In genomic region chr14:99415496-99416281, GRCh38 we compare ENCODE assay signal across 8 cellular contexts.
DNase-seq lines count a peak whose midpoint lies in the region; ATAC-seq and TF ChIP-seq lines count a peak whose summit lies in the region.

No MANE protein-coding gene starts in this region.

- H3K4me1 ChIP-seq in NT2/D1 (ENCODE audit: insufficient read depth, insufficient read length) (peaks cover 5% of the 10 kb centered on the region), neuronal stem cell (ENCODE audit: control insufficient read depth in 2 of 2, insufficient read depth in 1 of 2, low read depth in 1 of 2, low read length in 2 of 2) (peaks cover 17 to 19% of the 10 kb centered on the region in 2 donors), upper lobe of right lung (no peaks in the 10 kb centered on the region)

- H3K18ac ChIP-seq in neuronal stem cell (ENCODE audit: low read length) = no peak overlapping the region

- no peak overlapping the region for H2AK5ac ChIP-seq in neuronal stem cell (ENCODE audit: low read depth, low read length)

- H3K4me3 ChIP-seq in NT2/D1 (ENCODE audit: insufficient read length, low read depth) (no peak overlapping the region), fibroblast of mammary gland (ENCODE audit: control insufficient read depth, low read depth, low read length) (no peak overlapping the region), neuronal stem cell (ENCODE audit: low read length in 2 of 2) (no peak overlapping the region), upper lobe of right lung (no peak overlapping the region)

- H3K27me3 ChIP-seq in NT2/D1 (ENCODE audit: insufficient read depth, insufficient read length) (no peaks in the 10 kb centered on the region), neuronal stem cell (ENCODE audit: control insufficient read depth in 3 of 3, insufficient read depth in 3 of 3, low read depth in 1 of 3, low read length in 3 of 3) (no peaks in the 10 kb centered on the region), upper lobe of right lung (no peaks in the 10 kb centered on the region)

- no peak overlapping the region for H2AFZ ChIP-seq in neuronal stem cell (ENCODE audit: low read length)

- H4K8ac ChIP-seq in neuronal stem cell (ENCODE audit: low read depth, low read length) = no peak overlapping the region

- H3K9ac ChIP-seq in NT2/D1 (ENCODE audit: insufficient read length, low read depth) (no peak overlapping the region), neuronal stem cell (ENCODE audit: low read depth, low read length, poor library complexity) (no peak overlapping the region)

- H3K36me3 ChIP-seq in NT2/D1 (ENCODE audit: insufficient read depth, insufficient read length, low read length) (no peaks in the 10 kb centered on the region), neuronal stem cell (replicated peaks in 1 of 2; ENCODE audit: control insufficient read depth in 2 of 2, insufficient read depth in 2 of 2, low read length in 2 of 2) (peaks cover 3 to 16% of the 10 kb centered on the region in 2 donors), upper lobe of right lung (peaks cover 28% of the 10 kb centered on the region)

- ATAC-seq in GM21576 (IDR thresholded peaks at IDR 0.05; ENCODE audit: unreplicated experiment) (peak; percentile 89), upper lobe of right lung (peak; percentile 96)

- intact Hi-C loops in upper lobe of right lung (cut with DNase I) = no loop called here

- no peaks in the 10 kb centered on the region for H3K79me1 ChIP-seq in neuronal stem cell (ENCODE audit: low read depth, low read length)

- DNase-seq in EL (peak; percentile 81), HuH-7.5 (ENCODE audit: low spot score) (peak; percentile 44), NT2/D1 (ENCODE audit: low read depth, low spot score) (peak; percentile 69), fibroblast of mammary gland (ENCODE audit: low read depth) (peak; percentile 84), neuronal stem cell (ENCODE audit: low spot score) (peak; percentile 80), upper lobe of right lung (no peak)
- peak; percentile 51 for DNase-seq in activated CD8-positive, alpha-beta memory T cell treated with anti-CD3 and anti-CD28 coated beads, Interleukin-2, amount 50 U/mL, for 4 hours

- H2BK15ac ChIP-seq in neuronal stem cell (ENCODE audit: low read length) = no peak overlapping the region

- no peak overlapping the region for H3K27ac ChIP-seq in neuronal stem cell (replicated peaks; ENCODE audit: low read length)
- H3K27ac ChIP-seq in upper lobe of right lung = no peak overlapping the region

- no peak overlapping the region for H3K4ac ChIP-seq in neuronal stem cell (ENCODE audit: low read length)

- H3K4me2 ChIP-seq in neuronal stem cell (ENCODE audit: insufficient read depth, low read length, poor library complexity, severe bottlenecking) = no peak overlapping the region

- H3K23ac ChIP-seq in neuronal stem cell (ENCODE audit: low read depth, low read length, poor library complexity) = no peak overlapping the region

- H3K9me3 ChIP-seq in NT2/D1 (ENCODE audit: insufficient read depth, low read length) (no peaks in the 10 kb centered on the region), neuronal stem cell (replicated peaks in 1 of 2; ENCODE audit: control insufficient read depth in 2 of 2, insufficient read depth in 1 of 2, low read depth in 1 of 2, low read length in 2 of 2) (no peaks in the 10 kb centered on the region), upper lobe of right lung (no peaks in the 10 kb centered on the region)

- no peak overlapping the region for H4K91ac ChIP-seq in neuronal stem cell (ENCODE audit: low read depth, low read length, poor library complexity)

- H2BK5ac ChIP-seq in neuronal stem cell (ENCODE audit: low read length) = no peak overlapping the region

- WGBS in neuronal stem cell (ENCODE audit: extremely low coverage in 2 of 2, insufficient read length in 2 of 2, insufficient replicate concordance in 1 of 2), 2 donors = no CpG with 5 or more reads among the region's 2 CpGs

- TF ChIP-seq CTCF in fibroblast of mammary gland (conservative IDR thresholded peaks at IDR 0.05; ENCODE audit: control insufficient read depth, insufficient read depth, low read depth, low read length) (peak; percentile 86), upper lobe of right lung (IDR thresholded peaks at IDR 0.05) (peak; percentile 78)

- H2BK120ac ChIP-seq in neuronal stem cell (ENCODE audit: low read depth, low read length) = no peak overlapping the region

- H3K14ac ChIP-seq in neuronal stem cell (ENCODE audit: low read length) = no peak overlapping the region

- H2BK12ac ChIP-seq in neuronal stem cell (ENCODE audit: low read length) = no peak overlapping the region
